Comparison of ENCODE assay signal across 28 cellular contexts in the genomic region with DNA sequence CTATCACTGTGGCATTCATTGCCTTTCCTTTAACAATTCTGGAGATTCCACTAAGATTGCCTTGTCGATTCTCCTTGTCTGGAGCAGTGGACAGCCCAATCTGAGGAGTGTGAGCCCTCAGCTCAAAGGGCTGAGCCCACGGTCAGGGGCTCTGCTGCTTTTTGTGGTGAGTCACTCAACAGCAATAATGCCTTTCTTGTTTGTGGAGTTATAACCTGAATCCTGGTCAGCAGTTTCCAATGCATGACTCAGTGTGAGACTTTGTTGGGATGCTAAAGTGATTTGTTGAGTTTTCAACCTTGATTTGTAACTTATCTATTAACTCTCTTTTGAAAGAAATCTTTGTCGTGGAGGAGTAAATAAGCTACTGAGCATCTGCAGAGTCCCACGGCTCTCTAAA.
DNase-seq lines count a peak whose midpoint lies in the region; ATAC-seq, FAIRE-seq and TF ChIP-seq lines count a peak whose summit lies in the region.
"Had no signal": no experiment of that assay in that cellular context is flagged by ENCODE, and none has a peak within 500 bp of the region (broad histone marks: within the 10 kb centered on the region; RNA-seq: fewer than 3 reads in every experiment).

No MANE protein-coding gene starts in this region.

- intact Hi-C loops in Calu3 (cut with micrococcal nuclease; ENCODE audit: unreplicated experiment): no loop called here

- TF ChIP-seq CTCF in astrocyte (IDR thresholded peaks at IDR 0.05; ENCODE audit: insufficient read depth, low read depth, low read length) (no peak), Calu3 (IDR thresholded peaks at IDR 0.05; ENCODE audit: unreplicated experiment) (no peak)

- H3K4me3 Mint-ChIP-seq in astrocyte (ENCODE audit: unreplicated experiment) (no peak overlapping the region), Calu3 (ENCODE audit: low read depth, unreplicated experiment) (no peak overlapping the region)
- H3K4me3 Mint-ChIP-seq: activated CD4-positive, alpha-beta T cell treated with anti-CD3 and anti-CD28 coated beads, Interleukin-2, amount 10 ng/mL, durations not matched to agents 24 days and 14 days; activated T-cell treated with anti-CD3 and anti-CD28 coated beads, Interleukin-2, amount 50 U/mL, for 72 hours; CD4-positive, CD25-positive, alpha-beta regulatory T cell; naive B cell had no signal

- H3K9ac ChIP-seq in astrocyte (ENCODE audit: low read length): no peak overlapping the region
- H3K9ac ChIP-seq: KMS-11 had no signal

- H3K4me1 ChIP-seq in astrocyte (ENCODE audit: insufficient read depth, low read length): no peaks in the 10 kb centered on the region
- H3K4me1 ChIP-seq: heart left ventricle, left lung, SJCRH30 had no signal

- H3K27me3 Mint-ChIP-seq in astrocyte (ENCODE audit: low read depth, unreplicated experiment): no peaks in the 10 kb centered on the region
- H3K27me3 Mint-ChIP-seq in Calu3 (ENCODE audit: unreplicated experiment): no peaks in the 10 kb centered on the region
- H3K27me3 Mint-ChIP-seq: activated CD4-positive, alpha-beta T cell treated with anti-CD3 and anti-CD28 coated beads, Interleukin-2, amount 10 ng/mL, durations not matched to agents 24 days and 14 days had no signal

- H3K4me2 ChIP-seq in astrocyte (ENCODE audit: low read length): peak overlapping the region; percentile 20
- H3K4me2 ChIP-seq: KMS-11 had no signal

- DNase-seq in HT1080 (ENCODE audit: low read depth): peak; percentile 63
- peak; percentile 16 for DNase-seq in astrocyte (ENCODE audit: low read depth)
- peak; percentile 6 for DNase-seq in iris pigment epithelial cell (ENCODE audit: low read depth)
- DNase-seq in urothelium cell line (ENCODE audit: low spot score): peak; percentile 76
- no peak for DNase-seq in Calu3
- DNase-seq in HPDE6-E6E7 (ENCODE audit: extremely low spot score): no peak
- DNase-seq: activated CD4-positive, alpha-beta T cell treated with anti-CD3 and anti-CD28 coated beads, Interleukin-2, amount 10 ng/mL, durations not matched to agents 24 days and 14 days; activated naive CD4-positive, alpha-beta T cell treated with Interleukin-2 at 50 U/mL for 16 hours; activated T-cell treated with anti-CD3 and anti-CD28 coated beads, Interleukin-2, amount 50 U/mL, for 72 hours; amniotic stem cell; caudate nucleus; CD4-positive, CD25-positive, alpha-beta regulatory T cell; DMS 273 treated with DMSO at 0.1 percent for 48 hours; heart left ventricle; left lung; naive B cell; NCI-H146; NCI-H2171 treated with DMSO at 0.1 percent for 48 hours; NCI-H524; occipital lobe; SJCRH30; stimulated activated naive CD8-positive, alpha-beta T cell treated with anti-CD3 and anti-CD28 coated beads, Interleukin-15, Interleukin-2, amounts not matched to agents 100 U/mL and 50 U/mL, for 24 hours; T-helper 1 cell had no signal

- ATAC-seq in GM21360 (IDR thresholded peaks at IDR 0.05; ENCODE audit: unreplicated experiment): no peak
- ATAC-seq: activated T-cell treated with anti-CD3 and anti-CD28 coated beads, Interleukin-2, amount 50 U/mL, for 72 hours; heart left ventricle; left lung; Panc1; stimulated activated naive CD8-positive, alpha-beta T cell treated with anti-CD3 and anti-CD28 coated beads, Interleukin-15, Interleukin-2, amounts not matched to agents 100 U/mL and 50 U/mL, for 24 hours had no signal

- peaks cover 3% of the 10 kb centered on the region for H3K9me3 Mint-ChIP-seq in astrocyte (ENCODE audit: unreplicated experiment)
- no peaks in the 10 kb centered on the region for H3K9me3 Mint-ChIP-seq in Calu3 (ENCODE audit: low read depth, unreplicated experiment)
- H3K9me3 Mint-ChIP-seq: activated CD4-positive, alpha-beta T cell treated with anti-CD3 and anti-CD28 coated beads, Interleukin-2, amount 10 ng/mL, durations not matched to agents 24 days and 14 days; activated T-cell treated with anti-CD3 and anti-CD28 coated beads, Interleukin-2, amount 50 U/mL, for 72 hours had no signal

- CTCF ChIA-PET in Calu3 (lab: Charles Lee): no interaction called here

- no peak overlapping the region for H3K27ac ChIP-seq in astrocyte (ENCODE audit: low read depth, low read length)
- H3K27ac ChIP-seq: heart left ventricle, KMS-11, left lung, SJCRH30 had no signal

- no peaks in the 10 kb centered on the region for H3K36me3 ChIP-seq in astrocyte (ENCODE audit: insufficient read depth, low read length)
- H3K36me3 ChIP-seq: heart left ventricle, left lung, SJCRH30 had no signal

- no TSS peak for BruUV-seq in Calu3 (replicated peaks; lab: Mats Ljungman, UMichigan)

- no peaks in the 10 kb centered on the region for H3K79me2 ChIP-seq in astrocyte (ENCODE audit: insufficient read depth, low read length)

- H3K4me3 ChIP-seq in astrocyte (ENCODE audit: insufficient read depth, low read depth, low read length): no peak overlapping the region
- H3K4me3 ChIP-seq: heart left ventricle, left lung, SJCRH30 had no signal

- H2AFZ ChIP-seq in astrocyte (ENCODE audit: low read depth, low read length): no peak overlapping the region

- no peaks in the 10 kb centered on the region for H4K20me1 ChIP-seq in astrocyte (ENCODE audit: insufficient read depth, low read length)

- H3K27ac Mint-ChIP-seq in astrocyte (ENCODE audit: unreplicated experiment) (peak overlapping the region; percentile 66), Calu3 (ENCODE audit: unreplicated experiment) (no peak overlapping the region)
- H3K27ac Mint-ChIP-seq: activated CD4-positive, alpha-beta T cell treated with anti-CD3 and anti-CD28 coated beads, Interleukin-2, amount 10 ng/mL, durations not matched to agents 24 days and 14 days; activated T-cell treated with anti-CD3 and anti-CD28 coated beads, Interleukin-2, amount 50 U/mL, for 72 hours; CD4-positive, CD25-positive, alpha-beta regulatory T cell; naive B cell had no signal

- H3K27me3 ChIP-seq in astrocyte (ENCODE audit: insufficient read depth, low read length): no peaks in the 10 kb centered on the region
- H3K27me3 ChIP-seq: left lung, SJCRH30 had no signal

- no peaks in the 10 kb centered on the region for H3K9me3 ChIP-seq in astrocyte (ENCODE audit: insufficient read depth, low read depth, low read length)
- H3K9me3 ChIP-seq: heart left ventricle, left lung, SJCRH30 had no signal

- H3K4me1 Mint-ChIP-seq in astrocyte (ENCODE audit: low read depth, unreplicated experiment) (peaks cover 9% of the 10 kb centered on the region), Calu3 (ENCODE audit: low read depth, unreplicated experiment) (no peaks in the 10 kb centered on the region)
- H3K4me1 Mint-ChIP-seq: activated CD4-positive, alpha-beta T cell treated with anti-CD3 and anti-CD28 coated beads, Interleukin-2, amount 10 ng/mL, durations not matched to agents 24 days and 14 days; CD4-positive, CD25-positive, alpha-beta regulatory T cell; naive B cell had no signal

- no peak for FAIRE-seq in astrocyte (lab: Jason Lieb, UNC)
- FAIRE-seq in urothelium cell line (lab: Jason Lieb, UNC): no peak
- FAIRE-seq: G401.6, HTR-8/SVneo had no signal

- H3K36me3 Mint-ChIP-seq in astrocyte (ENCODE audit: low read depth, unreplicated experiment) (no peaks in the 10 kb centered on the region), Calu3 (ENCODE audit: insufficient read depth, unreplicated experiment) (no peaks in the 10 kb centered on the region)
- H3K36me3 Mint-ChIP-seq: CD4-positive, CD25-positive, alpha-beta regulatory T cell; naive B cell had no signal

Comparison
In these comparisons a context has a peak if more than half of its experiments do, and no peak if none do; other contexts are left out.
1. DNase-seq: peak in HT1080 (single experiment), astrocyte (single experiment), iris pigment epithelial cell (single experiment) and urothelium cell line (single experiment); none in Calu3 (single experiment) and HPDE6-E6E7 (single experiment).